Comparison of ENCODE assay signal across 1 cellular context in the genomic region with DNA sequence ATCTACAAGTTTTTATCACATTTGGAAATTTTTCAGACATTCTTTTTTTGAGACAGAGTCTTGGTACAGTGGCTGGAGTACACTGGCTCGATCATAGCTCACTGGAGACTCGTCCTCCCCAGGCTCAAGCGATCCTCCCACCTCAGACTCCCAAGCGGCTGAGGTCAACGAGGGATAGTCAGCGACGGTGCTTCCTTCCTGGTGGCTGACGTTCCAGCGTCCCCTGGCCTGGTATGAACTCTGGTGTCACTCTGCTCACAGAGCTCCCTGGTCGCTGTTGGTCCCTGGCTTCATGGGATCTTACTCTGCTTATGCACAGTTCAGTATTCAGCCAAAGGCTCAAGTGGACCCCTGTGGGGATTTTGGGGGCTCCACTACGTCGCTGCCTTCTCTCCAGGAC.
A peak's percentile ranks its signal among the peaks of the same experiment; 100 is the strongest.
TF ChIP-seq lines count a peak whose summit lies in the region.

No MANE protein-coding gene starts in this region.

TF ChIP-seq in HepG2, 621 proteins besides CTCF, POLR2A, EP300 and RAD21 (continued from another document and continues in another):
- TF ChIP-seq, protein P1, sequence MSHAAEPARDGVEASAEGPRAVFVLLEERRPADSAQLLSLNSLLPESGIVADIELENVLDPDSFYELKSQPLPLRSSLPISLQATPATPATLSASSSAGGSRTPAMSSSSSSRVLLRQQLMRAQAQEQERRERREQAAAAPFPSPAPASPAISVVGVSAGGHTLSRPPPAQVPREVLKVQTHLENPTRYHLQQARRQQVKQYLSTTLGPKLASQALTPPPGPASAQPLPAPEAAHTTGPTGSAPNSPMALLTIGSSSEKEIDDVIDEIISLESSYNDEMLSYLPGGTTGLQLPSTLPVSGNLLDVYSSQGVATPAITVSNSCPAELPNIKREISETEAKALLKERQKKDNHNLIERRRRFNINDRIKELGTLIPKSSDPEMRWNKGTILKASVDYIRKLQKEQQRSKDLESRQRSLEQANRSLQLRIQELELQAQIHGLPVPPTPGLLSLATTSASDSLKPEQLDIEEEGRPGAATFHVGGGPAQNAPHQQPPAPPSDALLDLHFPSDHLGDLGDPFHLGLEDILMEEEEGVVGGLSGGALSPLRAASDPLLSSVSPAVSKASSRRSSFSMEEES (CRISPR knock-in tag; IDR thresholded peaks at IDR 0.05) = no peak
- TF ChIP-seq TBX2 (CRISPR knock-in tag; IDR thresholded peaks at IDR 0.05; ENCODE audit: borderline replicate concordance) (no peak), SIN3A (IDR thresholded peaks at IDR 0.05; ENCODE audit: borderline replicate concordance, low read depth, low read length) (no peak), MAFF (IDR thresholded peaks at IDR 0.05; ENCODE audit: low read depth, low read length) (no peak), ZNF780A (CRISPR knock-in tag; IDR thresholded peaks at IDR 0.05) (no peak), ZBTB7B (CRISPR knock-in tag; IDR thresholded peaks at IDR 0.05) (no peak), RARG (CRISPR knock-in tag; IDR thresholded peaks at IDR 0.05; ENCODE audit: low read depth) (no peak), ZNF672 (CRISPR knock-in tag; IDR thresholded peaks at IDR 0.05) (no peak), MATR3 (CRISPR knock-in tag; IDR thresholded peaks at IDR 0.05) (no peak), ZFX (CRISPR knock-in tag; IDR thresholded peaks at IDR 0.05; ENCODE audit: low read depth) (peak; percentile 32; the same call in 1 of the 2 replicates), ZNF124 (CRISPR knock-in tag; IDR thresholded peaks at IDR 0.05) (no peak), ZNF891 (CRISPR knock-in tag; IDR thresholded peaks at IDR 0.05) (no peak), RBFOX2 (IDR thresholded peaks at IDR 0.05; ENCODE audit: low read depth, low read length) (0 out of 2 replicates have a peak, but pooled peaks have one; percentile 23), ZNF605 (CRISPR knock-in tag; IDR thresholded peaks at IDR 0.05) (no peak), IRX3 (CRISPR knock-in tag; IDR thresholded peaks at IDR 0.05; ENCODE audit: borderline replicate concordance, low read depth) (no peak), ZBTB21 (CRISPR knock-in tag; IDR thresholded peaks at IDR 0.05) (no peak), ZNF761 (CRISPR knock-in tag; conservative IDR thresholded peaks at IDR 0.05) (no peak), EZH2 (conservative IDR thresholded peaks at IDR 0.05; ENCODE audit: low read depth, low read length) (no peak), HNRNPK (IDR thresholded peaks at IDR 0.05; ENCODE audit: low read depth, low read length, poor library complexity, severe bottlenecking) (no peak), FOXP1 (IDR thresholded peaks at IDR 0.05) (no peak), FOXP1 (CRISPR knock-in tag; IDR thresholded peaks at IDR 0.05) (no peak), MIXL1 (CRISPR knock-in tag; IDR thresholded peaks at IDR 0.05) (no peak), RXRA (CRISPR knock-in tag; IDR thresholded peaks at IDR 0.05) (peak; percentile 74), TEAD3 (CRISPR knock-in tag; optimal IDR thresholded peaks at IDR 0.05; ENCODE audit: borderline replicate concordance) (peak; percentile 21), HIVEP1 (CRISPR knock-in tag; IDR thresholded peaks at IDR 0.05) (no peak), ATM (IDR thresholded peaks at IDR 0.05; ENCODE audit: borderline replicate concordance) (no peak), RAD51 (IDR thresholded peaks at IDR 0.05; ENCODE audit: borderline replicate concordance) (no peak), POLR2AphosphoS5 (IDR thresholded peaks at IDR 0.05; ENCODE audit: low read depth, low read length) (peak; percentile 15), GATA4 (IDR thresholded peaks at IDR 0.05; ENCODE audit: borderline replicate concordance, low read depth) (no peak), ZNF326 (CRISPR knock-in tag; IDR thresholded peaks at IDR 0.05; ENCODE audit: borderline replicate concordance) (peak; percentile 84), AGO1 (IDR thresholded peaks at IDR 0.05; ENCODE audit: low read depth, low read length, poor library complexity, severe bottlenecking) (peak; percentile 85), RXRB (CRISPR knock-in tag; IDR thresholded peaks at IDR 0.05; ENCODE audit: borderline replicate concordance) (peak; percentile 72; the same call in 1 of the 2 replicates), SRSF4 (IDR thresholded peaks at IDR 0.05; ENCODE audit: low read depth, low read length, poor library complexity, severe bottlenecking) (no peak), PITX1 (CRISPR knock-in tag; IDR thresholded peaks at IDR 0.05) (no peak), NFATC3 (CRISPR knock-in tag; IDR thresholded peaks at IDR 0.05) (no peak), CHD2 (IDR thresholded peaks at IDR 0.05; ENCODE audit: low read depth, low read length) (no peak), BCL6 (CRISPR knock-in tag; IDR thresholded peaks at IDR 0.05) (no peak), CREM (IDR thresholded peaks at IDR 0.05) (no peak), CREM (CRISPR knock-in tag; IDR thresholded peaks at IDR 0.05) (no peak), AGO2 (optimal IDR thresholded peaks at IDR 0.05; ENCODE audit: low read depth, low read length) (peak; percentile 85), ZFP36 (IDR thresholded peaks at IDR 0.05; ENCODE audit: borderline replicate concordance, low read depth, low read length, partially characterized antibody) (no peak), ISX (CRISPR knock-in tag; conservative IDR thresholded peaks at IDR 0.05) (no peak), KLF16 (CRISPR knock-in tag; IDR thresholded peaks at IDR 0.05) (no peak)
- TF ChIP-seq, protein P2, sequence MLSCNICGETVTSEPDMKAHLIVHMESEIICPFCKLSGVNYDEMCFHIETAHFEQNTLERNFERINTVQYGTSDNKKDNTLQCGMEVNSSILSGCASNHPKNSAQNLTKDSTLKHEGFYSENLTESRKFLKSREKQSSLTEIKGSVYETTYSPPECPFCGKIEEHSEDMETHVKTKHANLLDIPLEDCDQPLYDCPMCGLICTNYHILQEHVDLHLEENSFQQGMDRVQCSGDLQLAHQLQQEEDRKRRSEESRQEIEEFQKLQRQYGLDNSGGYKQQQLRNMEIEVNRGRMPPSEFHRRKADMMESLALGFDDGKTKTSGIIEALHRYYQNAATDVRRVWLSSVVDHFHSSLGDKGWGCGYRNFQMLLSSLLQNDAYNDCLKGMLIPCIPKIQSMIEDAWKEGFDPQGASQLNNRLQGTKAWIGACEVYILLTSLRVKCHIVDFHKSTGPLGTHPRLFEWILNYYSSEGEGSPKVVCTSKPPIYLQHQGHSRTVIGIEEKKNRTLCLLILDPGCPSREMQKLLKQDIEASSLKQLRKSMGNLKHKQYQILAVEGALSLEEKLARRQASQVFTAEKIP (CRISPR knock-in tag; IDR thresholded peaks at IDR 0.05; ENCODE audit: borderline replicate concordance) = no peak
- TF ChIP-seq, protein P3, sequence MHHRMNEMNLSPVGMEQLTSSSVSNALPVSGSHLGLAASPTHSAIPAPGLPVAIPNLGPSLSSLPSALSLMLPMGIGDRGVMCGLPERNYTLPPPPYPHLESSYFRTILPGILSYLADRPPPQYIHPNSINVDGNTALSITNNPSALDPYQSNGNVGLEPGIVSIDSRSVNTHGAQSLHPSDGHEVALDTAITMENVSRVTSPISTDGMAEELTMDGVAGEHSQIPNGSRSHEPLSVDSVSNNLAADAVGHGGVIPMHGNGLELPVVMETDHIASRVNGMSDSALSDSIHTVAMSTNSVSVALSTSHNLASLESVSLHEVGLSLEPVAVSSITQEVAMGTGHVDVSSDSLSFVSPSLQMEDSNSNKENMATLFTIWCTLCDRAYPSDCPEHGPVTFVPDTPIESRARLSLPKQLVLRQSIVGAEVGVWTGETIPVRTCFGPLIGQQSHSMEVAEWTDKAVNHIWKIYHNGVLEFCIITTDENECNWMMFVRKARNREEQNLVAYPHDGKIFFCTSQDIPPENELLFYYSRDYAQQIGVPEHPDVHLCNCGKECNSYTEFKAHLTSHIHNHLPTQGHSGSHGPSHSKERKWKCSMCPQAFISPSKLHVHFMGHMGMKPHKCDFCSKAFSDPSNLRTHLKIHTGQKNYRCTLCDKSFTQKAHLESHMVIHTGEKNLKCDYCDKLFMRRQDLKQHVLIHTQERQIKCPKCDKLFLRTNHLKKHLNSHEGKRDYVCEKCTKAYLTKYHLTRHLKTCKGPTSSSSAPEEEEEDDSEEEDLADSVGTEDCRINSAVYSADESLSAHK (CRISPR knock-in tag; IDR thresholded peaks at IDR 0.05; ENCODE audit: borderline replicate concordance) = no peak
- TF ChIP-seq, protein P4, sequence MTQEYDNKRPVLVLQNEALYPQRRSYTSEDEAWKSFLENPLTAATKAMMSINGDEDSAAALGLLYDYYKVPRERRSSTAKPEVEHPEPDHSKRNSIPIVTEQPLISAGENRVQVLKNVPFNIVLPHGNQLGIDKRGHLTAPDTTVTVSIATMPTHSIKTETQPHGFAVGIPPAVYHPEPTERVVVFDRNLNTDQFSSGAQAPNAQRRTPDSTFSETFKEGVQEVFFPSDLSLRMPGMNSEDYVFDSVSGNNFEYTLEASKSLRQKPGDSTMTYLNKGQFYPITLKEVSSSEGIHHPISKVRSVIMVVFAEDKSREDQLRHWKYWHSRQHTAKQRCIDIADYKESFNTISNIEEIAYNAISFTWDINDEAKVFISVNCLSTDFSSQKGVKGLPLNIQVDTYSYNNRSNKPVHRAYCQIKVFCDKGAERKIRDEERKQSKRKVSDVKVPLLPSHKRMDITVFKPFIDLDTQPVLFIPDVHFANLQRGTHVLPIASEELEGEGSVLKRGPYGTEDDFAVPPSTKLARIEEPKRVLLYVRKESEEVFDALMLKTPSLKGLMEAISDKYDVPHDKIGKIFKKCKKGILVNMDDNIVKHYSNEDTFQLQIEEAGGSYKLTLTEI (CRISPR knock-in tag; conservative IDR thresholded peaks at IDR 0.05) = no peak
- TF ChIP-seq, protein P5, sequence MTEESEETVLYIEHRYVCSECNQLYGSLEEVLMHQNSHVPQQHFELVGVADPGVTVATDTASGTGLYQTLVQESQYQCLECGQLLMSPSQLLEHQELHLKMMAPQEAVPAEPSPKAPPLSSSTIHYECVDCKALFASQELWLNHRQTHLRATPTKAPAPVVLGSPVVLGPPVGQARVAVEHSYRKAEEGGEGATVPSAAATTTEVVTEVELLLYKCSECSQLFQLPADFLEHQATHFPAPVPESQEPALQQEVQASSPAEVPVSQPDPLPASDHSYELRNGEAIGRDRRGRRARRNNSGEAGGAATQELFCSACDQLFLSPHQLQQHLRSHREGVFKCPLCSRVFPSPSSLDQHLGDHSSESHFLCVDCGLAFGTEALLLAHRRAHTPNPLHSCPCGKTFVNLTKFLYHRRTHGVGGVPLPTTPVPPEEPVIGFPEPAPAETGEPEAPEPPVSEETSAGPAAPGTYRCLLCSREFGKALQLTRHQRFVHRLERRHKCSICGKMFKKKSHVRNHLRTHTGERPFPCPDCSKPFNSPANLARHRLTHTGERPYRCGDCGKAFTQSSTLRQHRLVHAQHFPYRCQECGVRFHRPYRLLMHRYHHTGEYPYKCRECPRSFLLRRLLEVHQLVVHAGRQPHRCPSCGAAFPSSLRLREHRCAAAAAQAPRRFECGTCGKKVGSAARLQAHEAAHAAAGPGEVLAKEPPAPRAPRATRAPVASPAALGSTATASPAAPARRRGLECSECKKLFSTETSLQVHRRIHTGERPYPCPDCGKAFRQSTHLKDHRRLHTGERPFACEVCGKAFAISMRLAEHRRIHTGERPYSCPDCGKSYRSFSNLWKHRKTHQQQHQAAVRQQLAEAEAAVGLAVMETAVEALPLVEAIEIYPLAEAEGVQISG (CRISPR knock-in tag; IDR thresholded peaks at IDR 0.05) = no peak
- TF ChIP-seq, protein P6, sequence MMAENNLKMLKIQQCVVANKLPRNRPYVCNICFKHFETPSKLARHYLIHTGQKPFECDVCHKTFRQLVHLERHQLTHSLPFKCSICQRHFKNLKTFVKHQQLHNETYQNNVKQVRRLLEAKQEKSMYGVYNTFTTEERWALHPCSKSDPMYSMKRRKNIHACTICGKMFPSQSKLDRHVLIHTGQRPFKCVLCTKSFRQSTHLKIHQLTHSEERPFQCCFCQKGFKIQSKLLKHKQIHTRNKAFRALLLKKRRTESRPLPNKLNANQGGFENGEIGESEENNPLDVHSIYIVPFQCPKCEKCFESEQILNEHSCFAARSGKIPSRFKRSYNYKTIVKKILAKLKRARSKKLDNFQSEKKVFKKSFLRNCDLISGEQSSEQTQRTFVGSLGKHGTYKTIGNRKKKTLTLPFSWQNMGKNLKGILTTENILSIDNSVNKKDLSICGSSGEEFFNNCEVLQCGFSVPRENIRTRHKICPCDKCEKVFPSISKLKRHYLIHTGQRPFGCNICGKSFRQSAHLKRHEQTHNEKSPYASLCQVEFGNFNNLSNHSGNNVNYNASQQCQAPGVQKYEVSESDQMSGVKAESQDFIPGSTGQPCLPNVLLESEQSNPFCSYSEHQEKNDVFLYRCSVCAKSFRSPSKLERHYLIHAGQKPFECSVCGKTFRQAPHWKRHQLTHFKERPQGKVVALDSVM (CRISPR knock-in tag; IDR thresholded peaks at IDR 0.05) = peak; percentile 70
- TF ChIP-seq, protein P7, sequence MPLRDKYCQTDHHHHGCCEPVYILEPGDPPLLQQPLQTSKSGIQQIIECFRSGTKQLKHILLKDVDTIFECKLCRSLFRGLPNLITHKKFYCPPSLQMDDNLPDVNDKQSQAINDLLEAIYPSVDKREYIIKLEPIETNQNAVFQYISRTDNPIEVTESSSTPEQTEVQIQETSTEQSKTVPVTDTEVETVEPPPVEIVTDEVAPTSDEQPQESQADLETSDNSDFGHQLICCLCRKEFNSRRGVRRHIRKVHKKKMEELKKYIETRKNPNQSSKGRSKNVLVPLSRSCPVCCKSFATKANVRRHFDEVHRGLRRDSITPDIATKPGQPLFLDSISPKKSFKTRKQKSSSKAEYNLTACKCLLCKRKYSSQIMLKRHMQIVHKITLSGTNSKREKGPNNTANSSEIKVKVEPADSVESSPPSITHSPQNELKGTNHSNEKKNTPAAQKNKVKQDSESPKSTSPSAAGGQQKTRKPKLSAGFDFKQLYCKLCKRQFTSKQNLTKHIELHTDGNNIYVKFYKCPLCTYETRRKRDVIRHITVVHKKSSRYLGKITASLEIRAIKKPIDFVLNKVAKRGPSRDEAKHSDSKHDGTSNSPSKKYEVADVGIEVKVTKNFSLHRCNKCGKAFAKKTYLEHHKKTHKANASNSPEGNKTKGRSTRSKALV (CRISPR knock-in tag; IDR thresholded peaks at IDR 0.05) = no peak
- TF ChIP-seq, protein P8, sequence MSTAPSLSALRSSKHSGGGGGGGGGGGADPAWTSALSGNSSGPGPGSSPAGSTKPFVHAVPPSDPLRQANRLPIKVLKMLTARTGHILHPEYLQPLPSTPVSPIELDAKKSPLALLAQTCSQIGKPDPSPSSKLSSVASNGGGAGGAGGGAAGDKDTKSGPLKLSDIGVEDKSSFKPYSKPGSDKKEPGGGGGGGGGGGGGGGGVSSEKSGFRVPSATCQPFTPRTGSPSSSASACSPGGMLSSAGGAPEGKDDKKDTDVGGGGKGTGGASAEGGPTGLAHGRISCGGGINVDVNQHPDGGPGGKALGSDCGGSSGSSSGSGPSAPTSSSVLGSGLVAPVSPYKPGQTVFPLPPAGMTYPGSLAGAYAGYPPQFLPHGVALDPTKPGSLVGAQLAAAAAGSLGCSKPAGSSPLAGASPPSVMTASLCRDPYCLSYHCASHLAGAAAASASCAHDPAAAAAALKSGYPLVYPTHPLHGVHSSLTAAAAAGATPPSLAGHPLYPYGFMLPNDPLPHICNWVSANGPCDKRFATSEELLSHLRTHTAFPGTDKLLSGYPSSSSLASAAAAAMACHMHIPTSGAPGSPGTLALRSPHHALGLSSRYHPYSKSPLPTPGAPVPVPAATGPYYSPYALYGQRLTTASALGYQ (CRISPR knock-in tag; IDR thresholded peaks at IDR 0.05) = no peak
- TF ChIP-seq, protein P9, sequence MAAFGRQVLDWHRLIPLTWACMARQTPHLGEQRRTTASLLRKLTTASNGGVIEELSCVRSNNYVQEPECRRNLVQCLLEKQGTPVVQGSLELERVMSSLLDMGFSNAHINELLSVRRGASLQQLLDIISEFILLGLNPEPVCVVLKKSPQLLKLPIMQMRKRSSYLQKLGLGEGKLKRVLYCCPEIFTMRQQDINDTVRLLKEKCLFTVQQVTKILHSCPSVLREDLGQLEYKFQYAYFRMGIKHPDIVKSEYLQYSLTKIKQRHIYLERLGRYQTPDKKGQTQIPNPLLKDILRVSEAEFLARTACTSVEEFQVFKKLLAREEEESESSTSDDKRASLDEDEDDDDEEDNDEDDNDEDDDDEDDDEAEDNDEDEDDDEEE (CRISPR knock-in tag; IDR thresholded peaks at IDR 0.05) = no peak
